In the genomic region with DNA sequence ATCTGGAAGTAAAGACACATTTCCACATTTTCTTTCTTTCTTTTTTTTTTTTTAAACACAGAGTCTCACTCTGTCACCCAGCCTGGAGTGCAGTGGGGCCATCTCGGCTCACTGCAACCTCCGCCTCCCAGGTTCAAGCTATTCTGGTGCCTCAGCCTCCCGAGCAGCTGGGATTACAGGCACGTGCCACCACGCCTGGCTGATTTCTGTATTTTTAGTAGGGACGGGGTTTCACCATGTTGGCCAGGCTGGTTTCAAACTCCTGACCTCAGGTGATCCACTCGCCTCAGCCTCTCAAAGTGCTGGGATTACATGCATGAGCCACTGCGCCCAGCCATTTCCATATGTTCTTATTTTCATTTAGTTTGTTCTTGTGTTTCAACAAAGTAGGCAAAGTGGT, we compare ENCODE assay signal across 10 cellular contexts. TPM values are rescaled to one million over a fixed set of nuclear protein-coding genes. Genes with fewer than 3 reads are reported as not detected.
DNase-seq lines count a peak whose midpoint lies in the region; ATAC-seq and TF ChIP-seq lines count a peak whose summit lies in the region.
"Not testable (repeated sequence)": the region's sequence is repeated elsewhere in the genome, so short reads cannot be mapped to it uniquely, and the experiment has no call there.
"Had no signal": no experiment of that assay in that cellular context is flagged by ENCODE, and none has a peak within 500 bp of the region (broad histone marks: within the 10 kb centered on the region; RNA-seq: fewer than 3 reads in every experiment).

No MANE protein-coding gene starts in this region.

- peak overlapping the region; percentile 8 for H3K27ac ChIP-seq in A673 (ENCODE audit: low read depth, low read length, poor library complexity, severe bottlenecking)
- H3K27ac ChIP-seq in DOHH2 (ENCODE audit: low read depth, low read length) = peak overlapping the region; percentile 95
- peak overlapping the region; percentile 61 to 83 (median 74) for H3K27ac ChIP-seq in Peyer's patch
- not testable (repeated sequence) for H3K27ac ChIP-seq in WERI-Rb-1
- H3K27ac ChIP-seq in colonic mucosa = peak overlapping the region; percentile 79
- H3K27ac ChIP-seq in mucosa of rectum (ENCODE audit: low read depth in 2 of 2, low read length in 2 of 2) = peak overlapping the region; percentile 67 to 87

- H3K27me3 ChIP-seq in A673 (replicated peaks; ENCODE audit: insufficient read depth, low read depth, low read length, poor library complexity); DOHH2 (ENCODE audit: control insufficient read depth, low read length); Peyer's patch; WERI-Rb-1 (ENCODE audit: insufficient read depth, low read depth, severe bottlenecking); colonic mucosa; mucosa of rectum (ENCODE audit: control insufficient read depth in 2 of 2, insufficient read depth in 2 of 2, low read length in 2 of 2): not testable (repeated sequence)

- peak overlapping the region; percentile 86 for H3K27ac Mint-ChIP-seq in stimulated activated memory B cell treated with anti-CD40 and anti-IgM and Interleukin-4, amounts not matched to agents 10 μg/mL and 1 μg/mL and 100 μg/mL, for 72 hours

- DNase-seq in A673 (ENCODE audit: low spot score); Peyer's patch; colonic mucosa: not testable (repeated sequence)
- peak; percentile 51 for DNase-seq in NAMALWA (ENCODE audit: low spot score)
- DNase-seq in WERI-Rb-1 = peak; percentile 57

- H3K4me1 Mint-ChIP-seq in stimulated activated memory B cell treated with anti-CD40 and anti-IgM and Interleukin-4, amounts not matched to agents 10 μg/mL and 1 μg/mL and 100 μg/mL, for 72 hours = peaks cover 97% of the 10 kb centered on the region

- H3K36me3 ChIP-seq in A673 (ENCODE audit: insufficient read depth, low read length, poor library complexity, severe bottlenecking) (peaks cover 68% of the 10 kb centered on the region), DOHH2 (ENCODE audit: control insufficient read depth, low read length) (peaks cover 94% of the 10 kb centered on the region), mucosa of rectum (ENCODE audit: control insufficient read depth in 2 of 2, insufficient read depth in 2 of 2, low read length in 2 of 2) (peaks cover 4 to 10% of the 10 kb centered on the region in 2 donors)
- H3K36me3 ChIP-seq in Peyer's patch, WERI-Rb-1, colonic mucosa: not testable (repeated sequence)

- POLR2A ChIA-PET in A673 (lab: Charles Lee; ENCODE audit: low non-redundant PET) = not testable (repeated sequence)

- CTCF ChIA-PET in A673 (lab: Charles Lee) = not testable (repeated sequence)

- peak overlapping the region; percentile 69 for H3K4me3 Mint-ChIP-seq in stimulated activated memory B cell treated with anti-CD40 and anti-IgM and Interleukin-4, amounts not matched to agents 10 μg/mL and 1 μg/mL and 100 μg/mL, for 72 hours

- TF ChIP-seq POLR2A in Peyer's patch (IDR thresholded peaks at IDR 0.05) = not testable (repeated sequence)

- H3F3A ChIP-seq in DOHH2 (ENCODE audit: control insufficient read depth, insufficient read depth) = peaks cover 23% of the 10 kb centered on the region

- not testable (repeated sequence) for TF ChIP-seq CTCF in A673 (conservative IDR thresholded peaks at IDR 0.05; ENCODE audit: low read depth, low read length); DOHH2 (IDR thresholded peaks at IDR 0.05; ENCODE audit: low read depth, low read length, poor library complexity, severe bottlenecking); Peyer's patch (IDR thresholded peaks at IDR 0.05); WERI-Rb-1 (IDR thresholded peaks at IDR 0.05; ENCODE audit: low read depth, low read length); colonic mucosa (IDR thresholded peaks at IDR 0.05)

- not testable (repeated sequence) for H3K9ac ChIP-seq in colonic mucosa (ENCODE audit: low read depth in 2 of 2, low read length in 2 of 2)
- H3K9ac ChIP-seq in mucosa of rectum (ENCODE audit: low read depth in 1 of 2, low read length in 2 of 2) = peak overlapping the region in 1 of 2 donors; percentile 23

- not testable (repeated sequence) for H3K9me3 Mint-ChIP-seq in stimulated activated memory B cell treated with anti-CD40 and anti-IgM and Interleukin-4, amounts not matched to agents 10 μg/mL and 1 μg/mL and 100 μg/mL, for 72 hours

- not testable (repeated sequence) for H4K20me1 ChIP-seq in DOHH2 (ENCODE audit: control insufficient read depth, insufficient read depth, low read depth, low read length)

- ATAC-seq in stimulated activated memory B cell treated with anti-CD40 and anti-IgM and Interleukin-4, amounts not matched to agents 10 μg/mL and 1 μg/mL and 100 μg/mL, for 72 hours = not testable (repeated sequence)

- not testable (repeated sequence) for H3K27me3 Mint-ChIP-seq in stimulated activated memory B cell treated with anti-CD40 and anti-IgM and Interleukin-4, amounts not matched to agents 10 μg/mL and 1 μg/mL and 100 μg/mL, for 72 hours

- intact Hi-C loops in A673 (cut with micrococcal nuclease; ENCODE audit: unreplicated experiment); colonic mucosa (cut with DNase I): not testable (repeated sequence)

- not testable (repeated sequence) for BruUV-seq in A673 (replicated peaks; lab: Mats Ljungman, UMichigan)

- not testable (repeated sequence) for H3K4me3 ChIP-seq in A673 (ENCODE audit: low read depth, low read length, poor library complexity, severe bottlenecking); WERI-Rb-1 (ENCODE audit: low read depth, low read length); colonic mucosa
- H3K4me3 ChIP-seq in DOHH2 (ENCODE audit: low read length) (peak overlapping the region; percentile 59), Peyer's patch (peak overlapping the region in 2 of 4 donors; percentile 23 to 38), mucosa of rectum (ENCODE audit: low read length in 2 of 2) (peak overlapping the region; percentile 5 to 37)

- not testable (repeated sequence) for H3K9me2 ChIP-seq in DOHH2 (replicated peaks; ENCODE audit: control insufficient read depth, low read length)

- H3K4me1 ChIP-seq in A673 (ENCODE audit: insufficient read depth, low read length, poor library complexity, severe bottlenecking) (peaks cover 46% of the 10 kb centered on the region), DOHH2 (ENCODE audit: control insufficient read depth, low read length) (peaks cover 91% of the 10 kb centered on the region), Peyer's patch (peaks cover 0 to 20% (median 0%) of the 10 kb centered on the region in 4 donors), mucosa of rectum (ENCODE audit: control insufficient read depth in 2 of 2, insufficient read depth in 2 of 2, low read length in 2 of 2) (peaks cover 22 to 40% of the 10 kb centered on the region in 2 donors)
- not testable (repeated sequence) for H3K4me1 ChIP-seq in colonic mucosa

- H3K36me3 Mint-ChIP-seq in stimulated activated memory B cell treated with anti-CD40 and anti-IgM and Interleukin-4, amounts not matched to agents 10 μg/mL and 1 μg/mL and 100 μg/mL, for 72 hours = peaks cover 73% of the 10 kb centered on the region

- peak overlapping the region; percentile 82 for H3K4me2 ChIP-seq in DOHH2 (ENCODE audit: low read length)

- H3K79me2 ChIP-seq in DOHH2 (ENCODE audit: control insufficient read depth, low read length) = peaks cover 92% of the 10 kb centered on the region

- H3K9me3 ChIP-seq in A673 (ENCODE audit: low read depth, low read length, poor library complexity, severe bottlenecking); DOHH2 (ENCODE audit: control insufficient read depth, insufficient read depth, low read length); Peyer's patch; WERI-Rb-1 (ENCODE audit: severe bottlenecking); colonic mucosa; mucosa of rectum (ENCODE audit: control insufficient read depth in 2 of 2, low read length in 2 of 2): not testable (repeated sequence)

RNA-seq across cellular contexts. Expression of a gene that starts 14.1 kb away (rescaled TPM):
- total RNA-seq in A673 (2021) = 110 and 126 TPM in 2 replicates
- 10 to 100 TPM; 10.3 to 52.0 (median 13.9) TPM for total RNA-seq in Peyer's patch
- total RNA-seq in colonic mucosa = 10 to 100 TPM; 25.6 to 29.1 TPM
- total RNA-seq: Daoy, IMR-90 had no signal
